Comparison of ENCODE assay signal across 10 cellular contexts in genomic region chr18:3653263-3653858, GRCh38.
DNase-seq lines count a peak whose midpoint lies in the region; ATAC-seq, FAIRE-seq and TF ChIP-seq lines count a peak whose summit lies in the region.
"Had no signal": no experiment of that assay in that cellular context is flagged by ENCODE, and none has a peak within 500 bp of the region (broad histone marks: within the 10 kb centered on the region; RNA-seq: fewer than 3 reads in every experiment).

No MANE protein-coding gene starts in this region.

- H3K18ac ChIP-seq in H1 (ENCODE audit: extremely low read depth, low read length), result no peak overlapping the region

- TF ChIP-seq EP300 in H1 (IDR thresholded peaks at IDR 0.05; ENCODE audit: borderline replicate concordance in 1 of 2, low read depth in 2 of 2, low read length in 2 of 2), result no peak

- FAIRE-seq in H1 (lab: Jason Lieb, UNC), result no peak

- H3K27ac ChIP-seq in RWPE2 (ENCODE audit: poor library complexity, severe bottlenecking) (peak overlapping the region; percentile 67), H1 (ENCODE audit: low read depth, low read length) (no peak overlapping the region)
- H3K27ac ChIP-seq: WERI-Rb-1 had no signal

- H2BK20ac ChIP-seq in H1 (ENCODE audit: low read length), result no peak overlapping the region

- no peak for TF ChIP-seq CTCF in RWPE2 (IDR thresholded peaks at IDR 0.05; ENCODE audit: poor library complexity, severe bottlenecking)
- TF ChIP-seq CTCF in H1 (IDR thresholded peaks at IDR 0.05; ENCODE audit: control extremely low read depth in 1 of 3, insufficient read depth in 1 of 3, low read depth in 1 of 3, low read length in 3 of 3), result no peak

- no peak overlapping the region for H4K5ac ChIP-seq in H1 (ENCODE audit: insufficient read length, low read depth, low read length)

- no peaks in the 10 kb centered on the region for H4K20me1 ChIP-seq in H1 (replicated peaks in 1 of 2; ENCODE audit: control insufficient read depth in 1 of 2, insufficient read depth in 2 of 2, low read length in 2 of 2)

- no peak overlapping the region for H3K14ac ChIP-seq in H1 (ENCODE audit: insufficient read length)

- no peak overlapping the region for H3K4me3 ChIP-seq in RWPE2 (ENCODE audit: severe bottlenecking)
- H3K4me3 ChIP-seq in H1 (ENCODE audit: extremely low read depth in 1 of 4, insufficient read depth in 2 of 4, low read depth in 3 of 4, low read length in 4 of 4), result no peak overlapping the region

- H2AK5ac ChIP-seq in H1 (ENCODE audit: low read depth, low read length), result 0 out of 2 replicates have a peak overlapping the region, but pooled peaks have one; percentile 54

- H3K4me1 ChIP-seq in RWPE2 (ENCODE audit: insufficient read depth, poor library complexity, severe bottlenecking) (peaks cover 34% of the 10 kb centered on the region), H1 (replicated peaks in 1 of 4; ENCODE audit: control insufficient read depth in 3 of 4, insufficient read depth in 4 of 4, low read length in 3 of 4) (peaks cover 0 to 9% (median 4%) of the 10 kb centered on the region in 4 experiments; a peak in 6 of 7 replicates)

- H2BK5ac ChIP-seq in H1 (ENCODE audit: low read depth, low read length), result peak overlapping the region; percentile 47; the same call in 1 of the 2 replicates

- no peak overlapping the region for H3K9ac ChIP-seq in H1 (replicated peaks in 1 of 4; ENCODE audit: extremely low read depth in 1 of 4, low read depth in 3 of 4, low read length in 3 of 4)

- no peak overlapping the region for H4K8ac ChIP-seq in H1 (ENCODE audit: extremely low read depth, insufficient read depth, low read length)

- CTCF ChIA-PET in H1 (lab: Charles Lee; ENCODE audit: partially characterized antibody), result interaction anchor here (0.6 to 2.1 kb wide), 5 partner anchors 9 to 407 kb away, joined by 3 to 6 read pairs (median 3); no protein-coding TSS in a partner anchor

- POLR2A ChIA-PET in H1 (lab: Charles Lee; ENCODE audit: partially characterized antibody), result interaction anchor here (0.8 to 6.3 kb wide), 4 partner anchors 11 to 68 kb away, joined by 3 to 37 read pairs (median 5); no protein-coding TSS in a partner anchor

- H4K91ac ChIP-seq in H1 (replicated peaks; ENCODE audit: insufficient read length, low read length), result peak overlapping the region; percentile 59

- DNase-seq in activated T-cell treated with anti-CD3 and anti-CD28 coated beads, Interleukin-2, amount 50 U/mL, for 24 hours, result no peak
- DNase-seq in activated T-cell treated with anti-CD3 and anti-CD28 coated beads, Interleukin-2, amount 50 U/mL, for 1 hour, result no peak
- DNase-seq in RWPE2 (ENCODE audit: low spot score) (no peak), H1 (ENCODE audit: low read depth in 1 of 2, low spot score in 2 of 2) (no peak)
- DNase-seq in stimulated activated effector memory CD8-positive, alpha-beta T cell treated with anti-CD3 and anti-CD28 coated beads, Interleukin-12 subunit alpha, Interleukin-12 subunit beta, amount 100 ng/mL, for 72 hours (ENCODE audit: low spot score in 2 of 2), result no peak
- DNase-seq in activated CD8-positive, alpha-beta memory T cell treated with anti-CD3 and anti-CD28 coated beads for 24 hours, result no peak
- DNase-seq: NCI-H1436, WERI-Rb-1 had no signal

- peaks cover 2% of the 10 kb centered on the region for H3K36me3 Mint-ChIP-seq in activated T-cell treated with anti-CD3 and anti-CD28 coated beads, Interleukin-2, amount 50 U/mL, for 24 hours (ENCODE audit: low read depth)
- peaks cover 9% of the 10 kb centered on the region for H3K36me3 Mint-ChIP-seq in stimulated activated effector memory CD8-positive, alpha-beta T cell treated with anti-CD3 and anti-CD28 coated beads, Interleukin-12 subunit alpha, Interleukin-12 subunit beta, amount 100 ng/mL, for 72 hours

- no peaks in the 10 kb centered on the region for H3K23me2 ChIP-seq in H1 (ENCODE audit: low read depth, low read length)

- no peaks in the 10 kb centered on the region for H3K27me3 ChIP-seq in RWPE2 (ENCODE audit: insufficient read depth, poor library complexity, severe bottlenecking)
- H3K27me3 ChIP-seq in H1 (replicated peaks in 1 of 4; ENCODE audit: control insufficient read depth in 3 of 4, extremely low read depth in 1 of 4, insufficient read depth in 3 of 4, low read length in 3 of 4), result no peaks in the 10 kb centered on the region

- no peaks in the 10 kb centered on the region for H3K79me2 ChIP-seq in H1 (ENCODE audit: control insufficient read depth in 1 of 2, insufficient read depth in 2 of 2, low read length in 2 of 2)

- H2BK15ac ChIP-seq in H1 (ENCODE audit: low read length), result no peak overlapping the region

- no peaks in the 10 kb centered on the region for H3K9me3 ChIP-seq in RWPE2 (ENCODE audit: severe bottlenecking)
- H3K9me3 ChIP-seq in H1 (ENCODE audit: insufficient read depth in 2 of 2, low read depth in 1 of 2, low read length in 1 of 2), result no peaks in the 10 kb centered on the region

- H3K23ac ChIP-seq in H1 (ENCODE audit: insufficient read length), result no peak overlapping the region

- H3K4me1 Mint-ChIP-seq in activated T-cell treated with anti-CD3 and anti-CD28 coated beads, Interleukin-2, amount 50 U/mL, for 24 hours (ENCODE audit: low read depth), result peaks cover 34% of the 10 kb centered on the region
- peaks cover 22% of the 10 kb centered on the region for H3K4me1 Mint-ChIP-seq in stimulated activated effector memory CD8-positive, alpha-beta T cell treated with anti-CD3 and anti-CD28 coated beads, Interleukin-12 subunit alpha, Interleukin-12 subunit beta, amount 100 ng/mL, for 72 hours

- TF ChIP-seq RAD21 in H1 (IDR thresholded peaks at IDR 0.05 in 1 of 2, conservative IDR thresholded peaks at IDR 0.05 in 1 of 2; ENCODE audit: low read depth in 2 of 2, low read length in 2 of 2), result no peak

- H3K56ac ChIP-seq in H1 (replicated peaks; ENCODE audit: insufficient read length, low read depth, low read length), result no peak overlapping the region

- no peaks in the 10 kb centered on the region for H3K27me3 Mint-ChIP-seq in activated T-cell treated with anti-CD3 and anti-CD28 coated beads, Interleukin-2, amount 50 U/mL, for 24 hours

- WGBS in H1 (ENCODE audit: extremely low coverage in 1 of 2, insufficient coverage in 1 of 2, insufficient read length in 1 of 2, insufficient replicate concordance in 2 of 2, low coverage in 1 of 2, low lambda C conversion rate in 2 of 2, missing lambda C conversion rate in 1 of 2), 2 experiments, result 84% methylated on average over 5 of the region's 5 CpGs; no CpG with 5 or more reads in 1 of the 2 experiments

- ATAC-seq in RWPE2 (ENCODE audit: low read depth) (no peak), GM18505 (IDR thresholded peaks at IDR 0.05; ENCODE audit: unreplicated experiment) (no peak), HG03457 (IDR thresholded peaks at IDR 0.05; ENCODE audit: unreplicated experiment) (no peak)
- no peak for ATAC-seq in stimulated activated effector memory CD8-positive, alpha-beta T cell treated with anti-CD3 and anti-CD28 coated beads, Interleukin-12 subunit alpha, Interleukin-12 subunit beta, amount 100 ng/mL, for 72 hours

- no peaks in the 10 kb centered on the region for H3K79me1 ChIP-seq in H1 (ENCODE audit: low read depth, low read length)

- H3K27ac Mint-ChIP-seq in activated T-cell treated with anti-CD3 and anti-CD28 coated beads, Interleukin-2, amount 50 U/mL, for 24 hours, result peak overlapping the region; percentile 96
- H3K27ac Mint-ChIP-seq in stimulated activated effector memory CD8-positive, alpha-beta T cell treated with anti-CD3 and anti-CD28 coated beads, Interleukin-12 subunit alpha, Interleukin-12 subunit beta, amount 100 ng/mL, for 72 hours, result peak overlapping the region; percentile 90

- TF ChIP-seq POLR2A in H1 (IDR thresholded peaks at IDR 0.05; ENCODE audit: control extremely low read depth in 1 of 2, low read depth in 2 of 2, low read length in 2 of 2) (no peak), GM18505 (IDR thresholded peaks at IDR 0.05; ENCODE audit: borderline replicate concordance, extremely low read depth, insufficient read depth, insufficient read length) (no peak)

- H3K4me3 Mint-ChIP-seq in activated T-cell treated with anti-CD3 and anti-CD28 coated beads, Interleukin-2, amount 50 U/mL, for 24 hours, result peak overlapping the region; percentile 37
- H3K4me3 Mint-ChIP-seq in stimulated activated effector memory CD8-positive, alpha-beta T cell treated with anti-CD3 and anti-CD28 coated beads, Interleukin-12 subunit alpha, Interleukin-12 subunit beta, amount 100 ng/mL, for 72 hours, result peak overlapping the region; percentile 9

- H3K4me2 ChIP-seq in H1 (ENCODE audit: insufficient read depth in 1 of 2, low read depth in 2 of 2, low read length in 2 of 2), result no peak overlapping the region

- H2AFZ ChIP-seq in H1 (ENCODE audit: low read length), result no peak overlapping the region

- H3K9me3 Mint-ChIP-seq in activated T-cell treated with anti-CD3 and anti-CD28 coated beads, Interleukin-2, amount 50 U/mL, for 24 hours, result peaks cover 5% of the 10 kb centered on the region
- no peaks in the 10 kb centered on the region for H3K9me3 Mint-ChIP-seq in stimulated activated effector memory CD8-positive, alpha-beta T cell treated with anti-CD3 and anti-CD28 coated beads, Interleukin-12 subunit alpha, Interleukin-12 subunit beta, amount 100 ng/mL, for 72 hours

- no peak overlapping the region for H2BK12ac ChIP-seq in H1 (ENCODE audit: low read depth, low read length)

- H3K36me3 ChIP-seq in RWPE2 (ENCODE audit: low read depth) (no peaks in the 10 kb centered on the region), H1 (ENCODE audit: control insufficient read depth in 2 of 4, insufficient read depth in 4 of 4, low read length in 3 of 4) (no peaks in the 10 kb centered on the region)
- H3K36me3 ChIP-seq: WERI-Rb-1 had no signal

- no peak overlapping the region for H3K4ac ChIP-seq in H1 (replicated peaks; ENCODE audit: insufficient read length, low read depth, low read length)

- H2BK120ac ChIP-seq in H1 (replicated peaks; ENCODE audit: low read depth, low read length), result no peak overlapping the region

TF ChIP-seq in H1, 55 proteins besides CTCF, POLR2A, EP300 and RAD21 (continues in another document):
- TF ChIP-seq SP1 (IDR thresholded peaks at IDR 0.05; ENCODE audit: low read depth, low read length), result no peak
- TF ChIP-seq RFX5 (IDR thresholded peaks at IDR 0.05; ENCODE audit: borderline replicate concordance, low read depth, low read length), result no peak
- TF ChIP-seq USF2 (IDR thresholded peaks at IDR 0.05; ENCODE audit: low read length), result no peak
- TF ChIP-seq EZH2 (IDR thresholded peaks at IDR 0.05; ENCODE audit: low read depth, low read length, severe bottlenecking), result no peak
